Comparison of ENCODE assay signal across 8 cellular contexts in the genomic region with DNA sequence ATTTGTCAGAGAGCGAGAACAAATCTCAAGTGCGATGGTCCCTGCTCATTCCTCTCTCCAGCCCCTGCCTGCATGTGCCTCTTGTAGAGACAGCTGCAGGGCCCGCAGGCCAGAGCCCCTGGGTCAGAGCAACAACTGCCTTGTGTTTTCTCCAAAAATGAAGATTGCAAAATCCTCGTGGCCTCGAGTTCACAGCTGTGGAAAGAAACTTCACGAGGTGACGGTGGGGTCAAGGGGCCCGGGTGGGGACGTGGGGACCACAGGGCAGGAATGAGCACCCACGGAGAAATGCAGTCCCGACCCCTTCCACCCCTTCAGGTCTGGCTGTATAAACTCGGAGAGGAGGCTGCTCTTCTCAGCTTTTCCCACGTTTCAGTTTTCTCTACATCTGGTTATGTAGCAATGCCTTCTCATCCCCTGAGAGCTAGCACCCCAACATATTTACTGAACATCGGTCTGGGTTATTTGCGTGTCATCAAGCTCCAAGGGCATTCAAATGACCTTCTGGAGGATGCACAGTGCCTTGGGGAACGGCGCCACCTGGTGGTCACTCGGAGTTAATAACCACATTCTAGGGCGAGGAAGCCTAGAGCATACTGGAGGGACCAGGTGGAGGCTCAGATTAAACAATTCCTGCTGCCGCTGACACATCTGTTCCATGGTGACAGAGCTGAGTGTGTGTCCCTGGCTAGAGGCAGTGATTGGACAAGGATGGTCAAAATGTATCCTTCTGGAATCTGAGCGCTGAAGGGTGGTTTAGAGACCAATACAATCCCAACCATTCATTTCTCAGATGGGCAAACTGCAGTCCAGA.
A peak's percentile ranks its signal among the peaks of the same experiment; 100 is the strongest.
DNase-seq lines count a peak whose midpoint lies in the region; ATAC-seq lines count a peak whose summit lies in the region.

No MANE protein-coding gene starts in this region.

- DNase-seq in AG08395 (ENCODE audit: low spot score) (peak; percentile 83), NCI-H2196 treated with DMSO at 0.1 percent for 48 hours (lab: John Stamatoyannopoulos, UW; ENCODE audit: unreplicated experiment) (peak; percentile 12), cerebellar cortex (ENCODE audit: low spot score) (peak; percentile 80), kidney glomerular epithelial cell (lab: John Stamatoyannopoulos, UW) (peak; percentile 46)
- peak; percentile 3 to 20 (median 10) for DNase-seq in activated CD4-positive, CD25-positive, alpha-beta regulatory T cell (lab: John Stamatoyannopoulos, UW)
- peak; percentile 57 to 64 for DNase-seq in stimulated activated CD4-positive, alpha-beta T cell treated with anti-CD3 and anti-CD28 coated beads, Interleukin-2, amount 100 ng/mL, for 48 hours

- ATAC-seq in GM18520 (IDR thresholded peaks at IDR 0.05; ENCODE audit: unreplicated experiment) (peak; percentile 79), HG03045 (IDR thresholded peaks at IDR 0.05; ENCODE audit: unreplicated experiment) (peak; percentile 90)

Comparison
In these comparisons a context has a peak if more than half of its experiments do, and no peak if none do; other contexts are left out.
1. Peak in every context shown above with its lines: DNase-seq and ATAC-seq.
2. DNase-seq: peak in every context shown above with its lines; median percentile 83 in AG08395; 80 in cerebellar cortex; 60 in stimulated activated CD4-positive, alpha-beta T cell treated with anti-CD3 and anti-CD28 coated beads, Interleukin-2, amount 100 ng/mL, for 48 hours; 46 in kidney glomerular epithelial cell; 12 in NCI-H2196 treated with DMSO at 0.1 percent for 48 hours; 10 in activated CD4-positive, CD25-positive, alpha-beta regulatory T cell.